Comparison of ENCODE assay signal across 1 cellular context in the genomic region with DNA sequence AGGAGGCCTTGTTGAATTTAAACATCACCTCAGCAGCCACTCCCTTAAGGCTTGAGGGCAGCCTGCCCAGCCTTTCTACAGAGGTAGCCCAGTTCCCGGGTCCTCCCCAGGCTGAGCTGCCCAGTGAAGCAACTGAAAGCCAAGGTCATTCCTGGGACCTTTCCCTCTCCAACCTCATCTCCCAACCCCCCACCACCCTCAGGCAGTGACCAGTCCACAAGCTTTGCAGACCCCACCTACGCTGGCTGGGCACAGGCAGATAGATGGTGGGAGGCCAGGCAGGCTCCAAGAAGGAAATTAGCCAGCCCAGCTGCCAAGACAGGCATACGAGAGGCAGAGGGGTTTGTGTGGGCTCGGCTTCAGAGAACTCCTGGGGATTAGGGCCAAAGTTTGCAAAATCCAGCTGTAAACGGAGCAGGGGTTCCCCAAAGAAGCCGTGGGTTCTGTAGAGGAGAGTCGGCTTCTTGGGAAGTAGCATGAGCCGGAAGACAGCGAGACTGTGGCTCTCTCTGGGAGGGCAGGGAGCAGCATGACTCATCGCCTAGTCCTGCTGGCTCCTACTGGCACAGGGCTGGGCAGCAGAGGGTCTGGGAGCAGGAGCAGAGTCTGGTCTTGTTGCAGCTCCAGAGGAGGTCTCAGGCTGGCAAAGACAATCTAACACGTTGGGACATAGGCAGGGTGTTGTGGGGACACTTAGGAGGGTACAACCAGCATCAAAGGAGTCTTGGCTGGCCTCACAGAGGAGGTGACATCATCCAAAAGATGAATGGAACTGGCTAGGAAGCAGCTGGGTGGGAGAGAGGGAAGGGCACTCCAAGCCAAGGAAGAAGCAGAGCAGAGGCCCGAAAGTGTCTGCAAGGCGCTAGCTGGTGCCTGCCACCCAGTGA.
TF ChIP-seq lines count a peak whose summit lies in the region.

No MANE protein-coding gene starts in this region.

TF ChIP-seq in K562, 482 proteins besides CTCF, POLR2A, EP300 and RAD21 (continued from another document and continues in another):
- no peak for TF ChIP-seq MAFF (IDR thresholded peaks at IDR 0.05; ENCODE audit: low read length)
- TF ChIP-seq KAT2B (IDR thresholded peaks at IDR 0.05; ENCODE audit: low read depth, low read length), result no peak
- no peak for TF ChIP-seq ZEB2 (IDR thresholded peaks at IDR 0.05)
- no peak for TF ChIP-seq OTX1 (CRISPR knock-in tag; IDR thresholded peaks at IDR 0.05)
- TF ChIP-seq NR4A1 (CRISPR knock-in tag; IDR thresholded peaks at IDR 0.05), result no peak
- TF ChIP-seq NR4A1 (tag; IDR thresholded peaks at IDR 0.05), result no peak
- TF ChIP-seq SIN3A (IDR thresholded peaks at IDR 0.05; ENCODE audit: borderline replicate concordance in 2 of 2, control insufficient read depth in 1 of 2, low read depth in 2 of 2, low read length in 2 of 2), result no peak
- TF ChIP-seq MECOM (CRISPR knock-in tag; IDR thresholded peaks at IDR 0.05), result no peak
- TF ChIP-seq, protein P1, sequence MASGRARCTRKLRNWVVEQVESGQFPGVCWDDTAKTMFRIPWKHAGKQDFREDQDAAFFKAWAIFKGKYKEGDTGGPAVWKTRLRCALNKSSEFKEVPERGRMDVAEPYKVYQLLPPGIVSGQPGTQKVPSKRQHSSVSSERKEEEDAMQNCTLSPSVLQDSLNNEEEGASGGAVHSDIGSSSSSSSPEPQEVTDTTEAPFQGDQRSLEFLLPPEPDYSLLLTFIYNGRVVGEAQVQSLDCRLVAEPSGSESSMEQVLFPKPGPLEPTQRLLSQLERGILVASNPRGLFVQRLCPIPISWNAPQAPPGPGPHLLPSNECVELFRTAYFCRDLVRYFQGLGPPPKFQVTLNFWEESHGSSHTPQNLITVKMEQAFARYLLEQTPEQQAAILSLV (tag; IDR thresholded peaks at IDR 0.05), result no peak
- no peak for TF ChIP-seq SMAD2 (IDR thresholded peaks at IDR 0.05; ENCODE audit: low read depth, low read length)
- no peak for TF ChIP-seq HNRNPLL (IDR thresholded peaks at IDR 0.05; ENCODE audit: low read depth, low read length, poor library complexity, severe bottlenecking)
- no peak for TF ChIP-seq EP400 (IDR thresholded peaks at IDR 0.05)
- no peak for TF ChIP-seq RUNX1 (IDR thresholded peaks at IDR 0.05; ENCODE audit: low read depth)
- TF ChIP-seq HNRNPK (IDR thresholded peaks at IDR 0.05; ENCODE audit: low read depth, low read length, poor library complexity, severe bottlenecking), result no peak
- TF ChIP-seq, protein P2, sequence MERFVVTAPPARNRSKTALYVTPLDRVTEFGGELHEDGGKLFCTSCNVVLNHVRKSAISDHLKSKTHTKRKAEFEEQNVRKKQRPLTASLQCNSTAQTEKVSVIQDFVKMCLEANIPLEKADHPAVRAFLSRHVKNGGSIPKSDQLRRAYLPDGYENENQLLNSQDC (CRISPR knock-in tag; IDR thresholded peaks at IDR 0.05), result no peak
- TF ChIP-seq KLF13 (tag; IDR thresholded peaks at IDR 0.05; ENCODE audit: borderline replicate concordance, low read depth), result no peak
- TF ChIP-seq RB1 (IDR thresholded peaks at IDR 0.05; ENCODE audit: low read depth), result no peak
- TF ChIP-seq, protein P3, sequence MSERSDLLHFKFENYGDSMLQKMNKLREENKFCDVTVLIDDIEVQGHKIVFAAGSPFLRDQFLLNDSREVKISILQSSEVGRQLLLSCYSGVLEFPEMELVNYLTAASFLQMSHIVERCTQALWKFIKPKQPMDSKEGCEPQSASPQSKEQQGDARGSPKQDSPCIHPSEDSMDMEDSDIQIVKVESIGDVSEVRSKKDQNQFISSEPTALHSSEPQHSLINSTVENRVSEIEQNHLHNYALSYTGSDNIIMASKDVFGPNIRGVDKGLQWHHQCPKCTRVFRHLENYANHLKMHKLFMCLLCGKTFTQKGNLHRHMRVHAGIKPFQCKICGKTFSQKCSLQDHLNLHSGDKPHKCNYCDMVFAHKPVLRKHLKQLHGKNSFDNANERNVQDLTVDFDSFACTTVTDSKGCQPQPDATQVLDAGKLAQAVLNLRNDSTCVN (CRISPR knock-in tag; IDR thresholded peaks at IDR 0.05), result no peak
- no peak for TF ChIP-seq BRF1 (IDR thresholded peaks at IDR 0.05; ENCODE audit: borderline replicate concordance, extremely low read depth, insufficient read length)
- no peak for TF ChIP-seq EHMT2 (IDR thresholded peaks at IDR 0.05)
- TF ChIP-seq NFYB (IDR thresholded peaks at IDR 0.05; ENCODE audit: extremely low read depth, insufficient read length), result no peak
- TF ChIP-seq, protein P4, sequence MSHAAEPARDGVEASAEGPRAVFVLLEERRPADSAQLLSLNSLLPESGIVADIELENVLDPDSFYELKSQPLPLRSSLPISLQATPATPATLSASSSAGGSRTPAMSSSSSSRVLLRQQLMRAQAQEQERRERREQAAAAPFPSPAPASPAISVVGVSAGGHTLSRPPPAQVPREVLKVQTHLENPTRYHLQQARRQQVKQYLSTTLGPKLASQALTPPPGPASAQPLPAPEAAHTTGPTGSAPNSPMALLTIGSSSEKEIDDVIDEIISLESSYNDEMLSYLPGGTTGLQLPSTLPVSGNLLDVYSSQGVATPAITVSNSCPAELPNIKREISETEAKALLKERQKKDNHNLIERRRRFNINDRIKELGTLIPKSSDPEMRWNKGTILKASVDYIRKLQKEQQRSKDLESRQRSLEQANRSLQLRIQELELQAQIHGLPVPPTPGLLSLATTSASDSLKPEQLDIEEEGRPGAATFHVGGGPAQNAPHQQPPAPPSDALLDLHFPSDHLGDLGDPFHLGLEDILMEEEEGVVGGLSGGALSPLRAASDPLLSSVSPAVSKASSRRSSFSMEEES (CRISPR knock-in tag; IDR thresholded peaks at IDR 0.05), result no peak
- TF ChIP-seq, protein P5, sequence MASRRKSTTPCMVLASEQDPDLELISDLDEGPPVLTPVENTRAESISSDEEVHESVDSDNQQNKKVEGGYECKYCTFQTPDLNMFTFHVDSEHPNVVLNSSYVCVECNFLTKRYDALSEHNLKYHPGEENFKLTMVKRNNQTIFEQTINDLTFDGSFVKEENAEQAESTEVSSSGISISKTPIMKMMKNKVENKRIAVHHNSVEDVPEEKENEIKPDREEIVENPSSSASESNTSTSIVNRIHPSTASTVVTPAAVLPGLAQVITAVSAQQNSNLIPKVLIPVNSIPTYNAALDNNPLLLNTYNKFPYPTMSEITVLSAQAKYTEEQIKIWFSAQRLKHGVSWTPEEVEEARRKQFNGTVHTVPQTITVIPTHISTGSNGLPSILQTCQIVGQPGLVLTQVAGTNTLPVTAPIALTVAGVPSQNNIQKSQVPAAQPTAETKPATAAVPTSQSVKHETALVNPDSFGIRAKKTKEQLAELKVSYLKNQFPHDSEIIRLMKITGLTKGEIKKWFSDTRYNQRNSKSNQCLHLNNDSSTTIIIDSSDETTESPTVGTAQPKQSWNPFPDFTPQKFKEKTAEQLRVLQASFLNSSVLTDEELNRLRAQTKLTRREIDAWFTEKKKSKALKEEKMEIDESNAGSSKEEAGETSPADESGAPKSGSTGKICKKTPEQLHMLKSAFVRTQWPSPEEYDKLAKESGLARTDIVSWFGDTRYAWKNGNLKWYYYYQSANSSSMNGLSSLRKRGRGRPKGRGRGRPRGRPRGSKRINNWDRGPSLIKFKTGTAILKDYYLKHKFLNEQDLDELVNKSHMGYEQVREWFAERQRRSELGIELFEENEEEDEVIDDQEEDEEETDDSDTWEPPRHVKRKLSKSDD (conservative IDR thresholded peaks at IDR 0.05; ENCODE audit: low read length), result no peak
- TF ChIP-seq, protein P6, sequence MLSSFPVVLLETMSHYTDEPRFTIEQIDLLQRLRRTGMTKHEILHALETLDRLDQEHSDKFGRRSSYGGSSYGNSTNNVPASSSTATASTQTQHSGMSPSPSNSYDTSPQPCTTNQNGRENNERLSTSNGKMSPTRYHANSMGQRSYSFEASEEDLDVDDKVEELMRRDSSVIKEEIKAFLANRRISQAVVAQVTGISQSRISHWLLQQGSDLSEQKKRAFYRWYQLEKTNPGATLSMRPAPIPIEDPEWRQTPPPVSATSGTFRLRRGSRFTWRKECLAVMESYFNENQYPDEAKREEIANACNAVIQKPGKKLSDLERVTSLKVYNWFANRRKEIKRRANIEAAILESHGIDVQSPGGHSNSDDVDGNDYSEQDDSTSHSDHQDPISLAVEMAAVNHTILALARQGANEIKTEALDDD (IDR thresholded peaks at IDR 0.05), result no peak
- TF ChIP-seq ZNF764 (CRISPR knock-in tag; IDR thresholded peaks at IDR 0.05; ENCODE audit: low read depth), result no peak
- no peak for TF ChIP-seq ZBTB1 (CRISPR knock-in tag; IDR thresholded peaks at IDR 0.05; ENCODE audit: borderline replicate concordance, low read depth)
- TF ChIP-seq, protein P7, sequence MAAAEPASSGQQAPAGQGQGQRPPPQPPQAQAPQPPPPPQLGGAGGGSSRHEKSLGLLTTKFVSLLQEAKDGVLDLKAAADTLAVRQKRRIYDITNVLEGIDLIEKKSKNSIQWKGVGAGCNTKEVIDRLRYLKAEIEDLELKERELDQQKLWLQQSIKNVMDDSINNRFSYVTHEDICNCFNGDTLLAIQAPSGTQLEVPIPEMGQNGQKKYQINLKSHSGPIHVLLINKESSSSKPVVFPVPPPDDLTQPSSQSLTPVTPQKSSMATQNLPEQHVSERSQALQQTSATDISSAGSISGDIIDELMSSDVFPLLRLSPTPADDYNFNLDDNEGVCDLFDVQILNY (CRISPR knock-in tag; IDR thresholded peaks at IDR 0.05), result no peak
- TF ChIP-seq, protein P8, sequence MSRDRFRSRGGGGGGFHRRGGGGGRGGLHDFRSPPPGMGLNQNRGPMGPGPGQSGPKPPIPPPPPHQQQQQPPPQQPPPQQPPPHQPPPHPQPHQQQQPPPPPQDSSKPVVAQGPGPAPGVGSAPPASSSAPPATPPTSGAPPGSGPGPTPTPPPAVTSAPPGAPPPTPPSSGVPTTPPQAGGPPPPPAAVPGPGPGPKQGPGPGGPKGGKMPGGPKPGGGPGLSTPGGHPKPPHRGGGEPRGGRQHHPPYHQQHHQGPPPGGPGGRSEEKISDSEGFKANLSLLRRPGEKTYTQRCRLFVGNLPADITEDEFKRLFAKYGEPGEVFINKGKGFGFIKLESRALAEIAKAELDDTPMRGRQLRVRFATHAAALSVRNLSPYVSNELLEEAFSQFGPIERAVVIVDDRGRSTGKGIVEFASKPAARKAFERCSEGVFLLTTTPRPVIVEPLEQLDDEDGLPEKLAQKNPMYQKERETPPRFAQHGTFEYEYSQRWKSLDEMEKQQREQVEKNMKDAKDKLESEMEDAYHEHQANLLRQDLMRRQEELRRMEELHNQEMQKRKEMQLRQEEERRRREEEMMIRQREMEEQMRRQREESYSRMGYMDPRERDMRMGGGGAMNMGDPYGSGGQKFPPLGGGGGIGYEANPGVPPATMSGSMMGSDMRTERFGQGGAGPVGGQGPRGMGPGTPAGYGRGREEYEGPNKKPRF (IDR thresholded peaks at IDR 0.05; ENCODE audit: low read depth, low read length), result no peak
- TF ChIP-seq TCFL5 (CRISPR knock-in tag; conservative IDR thresholded peaks at IDR 0.05), result no peak
- TF ChIP-seq ZFP30 (CRISPR knock-in tag; IDR thresholded peaks at IDR 0.05; ENCODE audit: borderline replicate concordance), result no peak
- no peak for TF ChIP-seq MCM7 (IDR thresholded peaks at IDR 0.05)
- no peak for TF ChIP-seq ZNF24 (IDR thresholded peaks at IDR 0.05)
- TF ChIP-seq ZNF232 (CRISPR knock-in tag; IDR thresholded peaks at IDR 0.05), result no peak
- TF ChIP-seq SMARCE1 (IDR thresholded peaks at IDR 0.05), result no peak
- 0 out of 2 replicates have a peak, but pooled peaks have one; percentile 35 for TF ChIP-seq MYNN (IDR thresholded peaks at IDR 0.05)
- TF ChIP-seq MYNN (CRISPR knock-in tag; IDR thresholded peaks at IDR 0.05), result no peak
- TF ChIP-seq ZSCAN29 (IDR thresholded peaks at IDR 0.05), result no peak
- TF ChIP-seq SOX6 (IDR thresholded peaks at IDR 0.05), result no peak
- TF ChIP-seq JUNB (CRISPR knock-in tag; conservative IDR thresholded peaks at IDR 0.05), result 0 out of 2 replicates have a peak, but pooled peaks have one; percentile 38
- 0 out of 2 replicates have a peak, but pooled peaks have one; percentile 33 for TF ChIP-seq CTBP1 (IDR thresholded peaks at IDR 0.05; ENCODE audit: borderline replicate concordance)
- TF ChIP-seq SRSF7 (optimal IDR thresholded peaks at IDR 0.05; ENCODE audit: low read depth, low read length), result no peak
- TF ChIP-seq, protein P9, sequence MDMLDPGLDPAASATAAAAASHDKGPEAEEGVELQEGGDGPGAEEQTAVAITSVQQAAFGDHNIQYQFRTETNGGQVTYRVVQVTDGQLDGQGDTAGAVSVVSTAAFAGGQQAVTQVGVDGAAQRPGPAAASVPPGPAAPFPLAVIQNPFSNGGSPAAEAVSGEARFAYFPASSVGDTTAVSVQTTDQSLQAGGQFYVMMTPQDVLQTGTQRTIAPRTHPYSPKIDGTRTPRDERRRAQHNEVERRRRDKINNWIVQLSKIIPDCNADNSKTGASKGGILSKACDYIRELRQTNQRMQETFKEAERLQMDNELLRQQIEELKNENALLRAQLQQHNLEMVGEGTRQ (CRISPR knock-in tag; IDR thresholded peaks at IDR 0.05), result no peak
- peak; percentile 70 for TF ChIP-seq SMAD4 (CRISPR knock-in tag; conservative IDR thresholded peaks at IDR 0.05)
- TF ChIP-seq, protein P10, sequence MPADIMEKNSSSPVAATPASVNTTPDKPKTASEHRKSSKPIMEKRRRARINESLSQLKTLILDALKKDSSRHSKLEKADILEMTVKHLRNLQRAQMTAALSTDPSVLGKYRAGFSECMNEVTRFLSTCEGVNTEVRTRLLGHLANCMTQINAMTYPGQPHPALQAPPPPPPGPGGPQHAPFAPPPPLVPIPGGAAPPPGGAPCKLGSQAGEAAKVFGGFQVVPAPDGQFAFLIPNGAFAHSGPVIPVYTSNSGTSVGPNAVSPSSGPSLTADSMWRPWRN (IDR thresholded peaks at IDR 0.05; ENCODE audit: low read depth), result no peak
- TF ChIP-seq, protein P11, sequence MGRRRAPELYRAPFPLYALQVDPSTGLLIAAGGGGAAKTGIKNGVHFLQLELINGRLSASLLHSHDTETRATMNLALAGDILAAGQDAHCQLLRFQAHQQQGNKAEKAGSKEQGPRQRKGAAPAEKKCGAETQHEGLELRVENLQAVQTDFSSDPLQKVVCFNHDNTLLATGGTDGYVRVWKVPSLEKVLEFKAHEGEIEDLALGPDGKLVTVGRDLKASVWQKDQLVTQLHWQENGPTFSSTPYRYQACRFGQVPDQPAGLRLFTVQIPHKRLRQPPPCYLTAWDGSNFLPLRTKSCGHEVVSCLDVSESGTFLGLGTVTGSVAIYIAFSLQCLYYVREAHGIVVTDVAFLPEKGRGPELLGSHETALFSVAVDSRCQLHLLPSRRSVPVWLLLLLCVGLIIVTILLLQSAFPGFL (CRISPR knock-in tag; IDR thresholded peaks at IDR 0.05), result no peak
- no peak for TF ChIP-seq MAFG (tag; conservative IDR thresholded peaks at IDR 0.05)
- TF ChIP-seq ZC3H8 (IDR thresholded peaks at IDR 0.05), result no peak
- TF ChIP-seq CSDE1 (IDR thresholded peaks at IDR 0.05), result no peak
- no peak for TF ChIP-seq HOXB6 (CRISPR knock-in tag; IDR thresholded peaks at IDR 0.05; ENCODE audit: borderline replicate concordance)
- peak; percentile 89 for TF ChIP-seq JUND (IDR thresholded peaks at IDR 0.05; ENCODE audit: borderline replicate concordance, low read depth, low read length)
- peak; percentile 90; the same call in 2 of the 3 replicates for TF ChIP-seq JUND (tag; IDR thresholded peaks at IDR 0.05; ENCODE audit: borderline replicate concordance, low read depth, low read length)
- no peak for TF ChIP-seq PML (IDR thresholded peaks at IDR 0.05; ENCODE audit: low read length)
- no peak for TF ChIP-seq MTA1 (IDR thresholded peaks at IDR 0.05; ENCODE audit: borderline replicate concordance)
- TF ChIP-seq TCF7L2 (IDR thresholded peaks at IDR 0.05; ENCODE audit: low read depth, low read length), result no peak
- TF ChIP-seq NFIX (CRISPR knock-in tag; IDR thresholded peaks at IDR 0.05; ENCODE audit: low read depth), result no peak
- TF ChIP-seq THRAP3 (IDR thresholded peaks at IDR 0.05; ENCODE audit: borderline replicate concordance), result no peak
- TF ChIP-seq ZC3H11A (IDR thresholded peaks at IDR 0.05; ENCODE audit: low read depth, low read length), result no peak
- TF ChIP-seq BCOR (IDR thresholded peaks at IDR 0.05), result no peak
- TF ChIP-seq ZNF3 (CRISPR knock-in tag; IDR thresholded peaks at IDR 0.05), result no peak
- TF ChIP-seq CREM (IDR thresholded peaks at IDR 0.05; ENCODE audit: low read depth), result no peak
